1 cellular context compared by ENCODE assay signal in genomic region chr6:148440877-148441453, GRCh38.
TF ChIP-seq lines count a peak whose summit lies in the region.

No MANE protein-coding gene starts in this region.

TF ChIP-seq in A549, 52 proteins besides CTCF, POLR2A, EP300 and RAD21 (continued from another document):
- TF ChIP-seq, protein P1, sequence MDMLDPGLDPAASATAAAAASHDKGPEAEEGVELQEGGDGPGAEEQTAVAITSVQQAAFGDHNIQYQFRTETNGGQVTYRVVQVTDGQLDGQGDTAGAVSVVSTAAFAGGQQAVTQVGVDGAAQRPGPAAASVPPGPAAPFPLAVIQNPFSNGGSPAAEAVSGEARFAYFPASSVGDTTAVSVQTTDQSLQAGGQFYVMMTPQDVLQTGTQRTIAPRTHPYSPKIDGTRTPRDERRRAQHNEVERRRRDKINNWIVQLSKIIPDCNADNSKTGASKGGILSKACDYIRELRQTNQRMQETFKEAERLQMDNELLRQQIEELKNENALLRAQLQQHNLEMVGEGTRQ (IDR thresholded peaks at IDR 0.05): no peak
TF ChIP-seq in A549: peak in this region for 8.
